8 cellular contexts compared by ENCODE assay signal in the genomic region with DNA sequence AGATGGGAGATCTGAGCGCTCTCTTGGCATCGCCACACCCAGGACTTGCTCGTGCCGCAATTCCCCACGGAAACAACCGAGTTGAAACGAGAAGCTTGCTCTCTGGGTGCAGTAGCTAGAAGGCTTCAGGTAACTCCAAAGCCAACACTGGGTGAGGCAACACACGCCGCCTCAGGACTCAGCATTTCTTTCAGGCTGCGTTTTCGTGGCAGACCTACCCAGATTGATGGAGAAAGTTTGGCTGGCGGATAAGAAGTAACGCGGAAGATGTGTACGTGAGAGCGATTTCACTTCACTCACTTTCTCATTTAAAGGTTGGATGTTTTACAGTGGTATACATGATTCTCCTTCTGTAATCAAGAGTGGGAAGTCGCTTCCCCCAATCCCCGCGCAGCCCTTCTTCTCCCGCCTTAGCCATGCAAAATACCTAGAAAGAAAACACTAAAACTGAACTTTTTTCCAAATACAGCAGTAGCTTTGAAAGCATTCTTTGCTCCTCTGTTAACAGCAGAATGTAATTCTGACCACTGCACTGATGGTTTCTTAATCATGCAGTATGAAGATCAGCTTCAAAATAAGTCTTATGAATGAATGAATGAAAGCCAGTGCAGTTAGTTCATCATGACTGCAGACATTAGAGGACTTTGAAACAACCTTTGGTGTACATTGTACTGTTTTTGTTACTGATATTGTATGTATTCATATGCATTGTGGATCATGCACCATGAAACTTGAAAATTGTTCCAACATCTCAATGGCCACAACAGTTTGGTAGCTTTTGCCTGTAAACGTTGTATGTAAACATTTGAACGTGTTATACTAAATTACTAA. TPM values are rescaled to one million over a fixed set of nuclear protein-coding genes. Genes with fewer than 3 reads are reported as not detected.
DNase-seq lines count a peak whose midpoint lies in the region; ATAC-seq, FAIRE-seq and TF ChIP-seq lines count a peak whose summit lies in the region.

No MANE protein-coding gene starts in this region.

- peak overlapping the region; percentile 88 for H3K4me3 ChIP-seq in fibroblast of pulmonary artery (replicated peaks; ENCODE audit: low read depth, low read length)
- H3K4me3 ChIP-seq in osteoblast (ENCODE audit: insufficient read depth, low read length), result peak overlapping the region; percentile 70

- peaks cover 84% of the 10 kb centered on the region for H3K27me3 ChIP-seq in osteoblast (ENCODE audit: insufficient read depth, low read length)

- no peaks in the 10 kb centered on the region for H3K27me3 Mint-ChIP-seq in activated T-cell treated with anti-CD3 and anti-CD28 coated beads, Interleukin-2, amount 50 U/mL, for 72 hours (ENCODE audit: low read depth)

- H3K9me3 Mint-ChIP-seq in activated T-cell treated with anti-CD3 and anti-CD28 coated beads, Interleukin-2, amount 50 U/mL, for 72 hours, result peaks cover 1 to 3% of the 10 kb centered on the region in 2 donors

- H3K4me1 ChIP-seq in osteoblast (ENCODE audit: insufficient read depth, low read length), result peaks cover 21% of the 10 kb centered on the region

- TF ChIP-seq POLR2A in H54 (IDR thresholded peaks at IDR 0.05; ENCODE audit: low read depth, low read length), result no peak

- FAIRE-seq in H54 (lab: Jason Lieb, UNC), result no peak

- peak overlapping the region; percentile 81 for H2AFZ ChIP-seq in osteoblast (ENCODE audit: low read length)

- no peak overlapping the region for H3K27ac ChIP-seq in osteoblast (ENCODE audit: low read depth, low read length)

- H3K36me3 Mint-ChIP-seq in activated T-cell treated with anti-CD3 and anti-CD28 coated beads, Interleukin-2, amount 50 U/mL, for 72 hours (ENCODE audit: insufficient read depth in 2 of 2), result peaks cover 8 to 10% of the 10 kb centered on the region in 2 donors

- no peak for ATAC-seq in activated CD4-positive, CD25-positive, alpha-beta regulatory T cell treated with anti-CD3 and anti-CD28 coated beads, Interleukin-2, amount 50 U/mL, for 24 hours
- ATAC-seq in HG02798 (IDR thresholded peaks at IDR 0.05; ENCODE audit: poor library complexity, unreplicated experiment), result peak; percentile 23
- ATAC-seq in activated T-cell treated with anti-CD3 and anti-CD28 coated beads, Interleukin-2, amount 50 U/mL, for 72 hours (replicated peaks in 1 of 2), result peak; percentile 4 to 9

- peak; percentile 53 for DNase-seq in activated CD4-positive, CD25-positive, alpha-beta regulatory T cell treated with anti-CD3 and anti-CD28 coated beads, Interleukin-2, amount 50 U/mL, for 72 hours
- DNase-seq in NCI-H2107 treated with DMSO at 0.1 percent for 48 hours (lab: John Stamatoyannopoulos, UW; ENCODE audit: unreplicated experiment) (peak; percentile 45), fibroblast of pulmonary artery (ENCODE audit: low read depth) (peak; percentile 65), osteoblast (ENCODE audit: insufficient read length, low spot score, missing footprints) (no peak), H54 (ENCODE audit: insufficient read length, low spot score) (no peak)
- DNase-seq in activated T-cell treated with anti-CD3 and anti-CD28 coated beads, Interleukin-2, amount 50 U/mL, for 72 hours, result peak; percentile 46 to 53

- peak overlapping the region; percentile 20 for H3K27ac Mint-ChIP-seq in activated T-cell treated with anti-CD3 and anti-CD28 coated beads, Interleukin-2, amount 50 U/mL, for 72 hours

- H3K36me3 ChIP-seq in osteoblast (ENCODE audit: insufficient read depth, low read length), result no peaks in the 10 kb centered on the region

- peaks cover 33% of the 10 kb centered on the region for H3K4me1 Mint-ChIP-seq in activated T-cell treated with anti-CD3 and anti-CD28 coated beads, Interleukin-2, amount 50 U/mL, for 72 hours (ENCODE audit: low read depth)

- peak overlapping the region; percentile 86 for H3K4me2 ChIP-seq in osteoblast (ENCODE audit: insufficient read depth, low read length)

- peak overlapping the region; percentile 94 to 97 for H3K4me3 Mint-ChIP-seq in activated T-cell treated with anti-CD3 and anti-CD28 coated beads, Interleukin-2, amount 50 U/mL, for 72 hours

- no peaks in the 10 kb centered on the region for H3K9me3 ChIP-seq in osteoblast (ENCODE audit: low read depth, low read length)

- TF ChIP-seq CTCF in fibroblast of pulmonary artery (IDR thresholded peaks at IDR 0.05; ENCODE audit: low read length, missing control alignments), result no peak
- no peak for TF ChIP-seq CTCF in osteoblast (IDR thresholded peaks at IDR 0.05; ENCODE audit: extremely low read depth, low read depth, low read length)

- no peaks in the 10 kb centered on the region for H3K79me2 ChIP-seq in osteoblast (ENCODE audit: insufficient read depth, low read length)

- no peaks in the 10 kb centered on the region for H4K20me1 ChIP-seq in osteoblast (ENCODE audit: insufficient read depth, low read length)

RNA-seq across cellular contexts. Expression of gene TNIK, which starts 1.1 kb away (rescaled TPM):
- 10 to 100 TPM; 32.2 to 43.2 TPM for total RNA-seq in activated T-cell treated with anti-CD3 and anti-CD28 coated beads, Interleukin-2, amount 50 U/mL, for 72 hours
- 7.6 and 8.8 TPM in 2 replicates for total RNA-seq in osteoblast

Comparison
In these comparisons a context has a peak if more than half of its experiments do, and no peak if none do; other contexts are left out.
1. DNase-seq: peak in activated CD4-positive, CD25-positive, alpha-beta regulatory T cell treated with anti-CD3 and anti-CD28 coated beads, Interleukin-2, amount 50 U/mL, for 72 hours (single experiment), NCI-H2107 treated with DMSO at 0.1 percent for 48 hours (single experiment), activated T-cell treated with anti-CD3 and anti-CD28 coated beads, Interleukin-2, amount 50 U/mL, for 72 hours (2 of 2) and fibroblast of pulmonary artery (single experiment); none in osteoblast (single experiment) and H54 (single experiment).
2. ATAC-seq: peak in HG02798 (single experiment) and activated T-cell treated with anti-CD3 and anti-CD28 coated beads, Interleukin-2, amount 50 U/mL, for 72 hours (2 of 2); none in activated CD4-positive, CD25-positive, alpha-beta regulatory T cell treated with anti-CD3 and anti-CD28 coated beads, Interleukin-2, amount 50 U/mL, for 24 hours (0 of 2).